ENCODE assay signal across 1 cellular context in genomic region chr15:66359740-66360139, GRCh38.
A peak's percentile ranks its signal among the peaks of the same experiment; 100 is the strongest.
TF ChIP-seq lines count a peak whose summit lies in the region.

No MANE protein-coding gene starts in this region.

TF ChIP-seq in HEK293, 187 proteins besides CTCF, POLR2A, EP300 and RAD21 (continued from another document):
- TF ChIP-seq ZNF513 (tag by site-specific recombination; IDR thresholded peaks at IDR 0.05), result no peak
- TF ChIP-seq SP7 (tag by site-specific recombination; IDR thresholded peaks at IDR 0.05), result peak; percentile 60
